ENCODE assay signal across 1 cellular context in the genomic region with DNA sequence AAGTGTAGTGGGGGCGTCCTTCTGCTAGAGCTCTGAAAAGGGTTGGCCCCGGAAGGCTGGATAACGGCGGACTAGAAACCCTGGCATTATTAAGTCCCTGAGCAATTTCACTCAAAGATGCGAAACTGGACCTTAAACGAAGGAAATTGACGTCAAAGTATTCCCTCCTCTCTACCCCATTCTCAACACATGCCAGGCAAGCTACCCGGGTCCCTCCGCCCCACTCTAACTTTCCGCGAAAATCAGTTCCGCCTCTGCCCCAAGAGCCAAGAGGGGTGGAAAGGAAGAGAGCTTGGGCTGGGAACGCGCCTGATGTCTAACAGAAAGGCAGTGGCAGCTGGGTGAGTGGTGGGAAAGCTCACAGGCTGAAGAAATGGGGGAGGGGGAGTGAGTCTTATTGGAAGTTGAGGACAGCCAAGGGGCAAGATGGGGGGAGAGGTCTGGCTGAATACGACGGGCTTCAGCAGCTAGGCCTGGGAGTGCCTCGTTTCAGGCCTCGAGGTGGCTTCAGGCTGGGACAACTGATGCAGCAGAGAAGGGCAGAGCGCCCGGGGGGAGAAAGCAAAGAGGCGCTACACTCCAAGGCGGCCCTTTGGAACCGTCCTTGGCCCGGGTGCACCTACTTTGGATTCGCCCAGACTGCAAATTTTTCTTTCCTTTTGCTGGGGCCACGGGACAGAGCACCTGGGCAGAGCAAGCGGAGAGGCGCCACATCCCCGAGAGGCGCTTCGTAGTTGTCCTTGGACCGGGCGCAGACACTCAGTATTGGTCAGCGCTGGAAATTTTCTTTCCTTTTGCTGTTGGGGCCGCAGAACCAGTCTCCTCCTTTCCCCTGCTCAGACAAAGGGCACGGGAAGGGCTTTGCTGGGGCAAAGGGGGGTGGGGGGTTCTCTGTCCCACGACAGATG.
A peak's percentile ranks its signal among the peaks of the same experiment; 100 is the strongest.
TF ChIP-seq lines count a peak whose summit lies in the region.

No MANE protein-coding gene starts in this region.

TF ChIP-seq in H1, 55 proteins besides CTCF, POLR2A, EP300 and RAD21:
- TF ChIP-seq POU5F1 (IDR thresholded peaks at IDR 0.05; ENCODE audit: low read depth, low read length) (no peak), POLR2AphosphoS5 (IDR thresholded peaks at IDR 0.05; ENCODE audit: low read depth, low read length) (no peak), SUZ12 (IDR thresholded peaks at IDR 0.05; ENCODE audit: low read length) (peak; percentile 77; the same call in 1 of the 2 replicates), CBX8 (IDR thresholded peaks at IDR 0.05; ENCODE audit: borderline replicate concordance, low read depth, low read length) (no peak; the same call in 1 of the 2 replicates), CBX5 (IDR thresholded peaks at IDR 0.05; ENCODE audit: low read depth, low read length) (no peak), SIX5 (IDR thresholded peaks at IDR 0.05; ENCODE audit: low read depth, low read length) (no peak), GTF2F1 (IDR thresholded peaks at IDR 0.05; ENCODE audit: borderline replicate concordance, low read depth, low read length) (no peak), KDM4A (IDR thresholded peaks at IDR 0.05; ENCODE audit: low read depth, low read length, severe bottlenecking) (peak; percentile 35), CREB1 (IDR thresholded peaks at IDR 0.05) (no peak), TAF1 (IDR thresholded peaks at IDR 0.05; ENCODE audit: low read depth, low read length) (no peak), SP1 (IDR thresholded peaks at IDR 0.05; ENCODE audit: low read depth, low read length) (no peak), EGR1 (IDR thresholded peaks at IDR 0.05; ENCODE audit: borderline replicate concordance, low read depth, low read length) (peak; percentile 63; the same call in 1 of the 2 replicates), TEAD4 (IDR thresholded peaks at IDR 0.05; ENCODE audit: low read depth, low read length) (no peak), PHF8 (conservative IDR thresholded peaks at IDR 0.05; ENCODE audit: low read depth, low read length) (peak; percentile 46; the same call in 1 of the 2 replicates), SRF (IDR thresholded peaks at IDR 0.05; ENCODE audit: low read depth, low read length) (no peak), SIN3A (conservative IDR thresholded peaks at IDR 0.05 in 1 of 2, IDR thresholded peaks at IDR 0.05 in 1 of 2; ENCODE audit: low read depth in 1 of 2, low read length in 2 of 2) (peak; percentile 59 to 78; a peak in 2 of 4 replicates), JUND (IDR thresholded peaks at IDR 0.05; ENCODE audit: low read length) (no peak), KDM5A (IDR thresholded peaks at IDR 0.05; ENCODE audit: low read length) (no peak), RBBP5 (IDR thresholded peaks at IDR 0.05; ENCODE audit: borderline replicate concordance, low read depth, low read length) (peak; percentile 98), TBP (IDR thresholded peaks at IDR 0.05; ENCODE audit: low read depth, low read length) (peak; percentile 11; the same call in 1 of the 2 replicates), NRF1 (IDR thresholded peaks at IDR 0.05; ENCODE audit: low read depth, low read length) (no peak), CHD1 (IDR thresholded peaks at IDR 0.05; ENCODE audit: low read depth, low read length) (no peak), CHD2 (IDR thresholded peaks at IDR 0.05; ENCODE audit: low read length) (no peak), RFX5 (IDR thresholded peaks at IDR 0.05; ENCODE audit: borderline replicate concordance, low read depth, low read length) (no peak), BRCA1 (IDR thresholded peaks at IDR 0.05; ENCODE audit: low read depth, low read length) (no peak), EZH2 (IDR thresholded peaks at IDR 0.05; ENCODE audit: low read depth, low read length, severe bottlenecking) (peak; percentile 4), TAF7 (optimal IDR thresholded peaks at IDR 0.05; ENCODE audit: borderline replicate concordance, low read depth, low read length) (no peak), GABPA (IDR thresholded peaks at IDR 0.05; ENCODE audit: borderline replicate concordance, insufficient read depth, low read length) (0 out of 2 replicates have a peak, but pooled peaks have one; percentile 17), SAP30 (IDR thresholded peaks at IDR 0.05; ENCODE audit: insufficient read depth, insufficient replicate concordance, low read length) (peak; percentile 9), HDAC6 (IDR thresholded peaks at IDR 0.05; ENCODE audit: low read depth, low read length) (no peak), YY1 (IDR thresholded peaks at IDR 0.05; ENCODE audit: low read depth, low read length) (no peak; the same call in 1 of the 2 replicates), CEBPB (IDR thresholded peaks at IDR 0.05; ENCODE audit: low read depth, low read length) (no peak), ASH2L (IDR thresholded peaks at IDR 0.05; ENCODE audit: low read length) (no peak), RXRA (IDR thresholded peaks at IDR 0.05; ENCODE audit: insufficient read depth, low read depth, low read length) (no peak), SP4 (IDR thresholded peaks at IDR 0.05; ENCODE audit: low read length) (no peak), SIRT6 (IDR thresholded peaks at IDR 0.05; ENCODE audit: low read length) (no peak), BACH1 (IDR thresholded peaks at IDR 0.05; ENCODE audit: low read length) (no peak), RNF2 (IDR thresholded peaks at IDR 0.05; ENCODE audit: borderline replicate concordance, low read depth, low read length, missing control alignments, poor library complexity, severe bottlenecking) (peak; percentile 23), ZNF274 (IDR thresholded peaks at IDR 0.05; ENCODE audit: borderline replicate concordance, extremely low read depth, low read length) (no peak), NANOG (IDR thresholded peaks at IDR 0.05; ENCODE audit: insufficient read depth, low read depth, low read length, poor library complexity, severe bottlenecking) (no peak), TCF12 (IDR thresholded peaks at IDR 0.05; ENCODE audit: low read depth, low read length) (0 out of 2 replicates have a peak, but pooled peaks have one; percentile 49), FOSL1 (IDR thresholded peaks at IDR 0.05; ENCODE audit: insufficient read depth, low read depth, low read length) (no peak), HDAC2 (IDR thresholded peaks at IDR 0.05; ENCODE audit: borderline replicate concordance in 1 of 2, low read depth in 2 of 2, low read length in 2 of 2) (peak; percentile 57 to 72; a peak in 2 of 4 replicates), JUN (IDR thresholded peaks at IDR 0.05; ENCODE audit: low read depth, low read length) (no peak), CTBP2 (IDR thresholded peaks at IDR 0.05; ENCODE audit: borderline replicate concordance, insufficient read depth, insufficient read length, low read length) (peak; percentile 79), SP2 (IDR thresholded peaks at IDR 0.05; ENCODE audit: low read length) (no peak), BCL11A (IDR thresholded peaks at IDR 0.05; ENCODE audit: low read depth in 2 of 2, low read length in 2 of 2) (no peak), KDM1A (IDR thresholded peaks at IDR 0.05; ENCODE audit: borderline replicate concordance, low read length) (no peak)
- TF ChIP-seq, protein P1, sequence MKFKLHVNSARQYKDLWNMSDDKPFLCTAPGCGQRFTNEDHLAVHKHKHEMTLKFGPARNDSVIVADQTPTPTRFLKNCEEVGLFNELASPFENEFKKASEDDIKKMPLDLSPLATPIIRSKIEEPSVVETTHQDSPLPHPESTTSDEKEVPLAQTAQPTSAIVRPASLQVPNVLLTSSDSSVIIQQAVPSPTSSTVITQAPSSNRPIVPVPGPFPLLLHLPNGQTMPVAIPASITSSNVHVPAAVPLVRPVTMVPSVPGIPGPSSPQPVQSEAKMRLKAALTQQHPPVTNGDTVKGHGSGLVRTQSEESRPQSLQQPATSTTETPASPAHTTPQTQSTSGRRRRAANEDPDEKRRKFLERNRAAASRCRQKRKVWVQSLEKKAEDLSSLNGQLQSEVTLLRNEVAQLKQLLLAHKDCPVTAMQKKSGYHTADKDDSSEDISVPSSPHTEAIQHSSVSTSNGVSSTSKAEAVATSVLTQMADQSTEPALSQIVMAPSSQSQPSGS (IDR thresholded peaks at IDR 0.05; ENCODE audit: low read length) = no peak
- TF ChIP-seq, protein P2, sequence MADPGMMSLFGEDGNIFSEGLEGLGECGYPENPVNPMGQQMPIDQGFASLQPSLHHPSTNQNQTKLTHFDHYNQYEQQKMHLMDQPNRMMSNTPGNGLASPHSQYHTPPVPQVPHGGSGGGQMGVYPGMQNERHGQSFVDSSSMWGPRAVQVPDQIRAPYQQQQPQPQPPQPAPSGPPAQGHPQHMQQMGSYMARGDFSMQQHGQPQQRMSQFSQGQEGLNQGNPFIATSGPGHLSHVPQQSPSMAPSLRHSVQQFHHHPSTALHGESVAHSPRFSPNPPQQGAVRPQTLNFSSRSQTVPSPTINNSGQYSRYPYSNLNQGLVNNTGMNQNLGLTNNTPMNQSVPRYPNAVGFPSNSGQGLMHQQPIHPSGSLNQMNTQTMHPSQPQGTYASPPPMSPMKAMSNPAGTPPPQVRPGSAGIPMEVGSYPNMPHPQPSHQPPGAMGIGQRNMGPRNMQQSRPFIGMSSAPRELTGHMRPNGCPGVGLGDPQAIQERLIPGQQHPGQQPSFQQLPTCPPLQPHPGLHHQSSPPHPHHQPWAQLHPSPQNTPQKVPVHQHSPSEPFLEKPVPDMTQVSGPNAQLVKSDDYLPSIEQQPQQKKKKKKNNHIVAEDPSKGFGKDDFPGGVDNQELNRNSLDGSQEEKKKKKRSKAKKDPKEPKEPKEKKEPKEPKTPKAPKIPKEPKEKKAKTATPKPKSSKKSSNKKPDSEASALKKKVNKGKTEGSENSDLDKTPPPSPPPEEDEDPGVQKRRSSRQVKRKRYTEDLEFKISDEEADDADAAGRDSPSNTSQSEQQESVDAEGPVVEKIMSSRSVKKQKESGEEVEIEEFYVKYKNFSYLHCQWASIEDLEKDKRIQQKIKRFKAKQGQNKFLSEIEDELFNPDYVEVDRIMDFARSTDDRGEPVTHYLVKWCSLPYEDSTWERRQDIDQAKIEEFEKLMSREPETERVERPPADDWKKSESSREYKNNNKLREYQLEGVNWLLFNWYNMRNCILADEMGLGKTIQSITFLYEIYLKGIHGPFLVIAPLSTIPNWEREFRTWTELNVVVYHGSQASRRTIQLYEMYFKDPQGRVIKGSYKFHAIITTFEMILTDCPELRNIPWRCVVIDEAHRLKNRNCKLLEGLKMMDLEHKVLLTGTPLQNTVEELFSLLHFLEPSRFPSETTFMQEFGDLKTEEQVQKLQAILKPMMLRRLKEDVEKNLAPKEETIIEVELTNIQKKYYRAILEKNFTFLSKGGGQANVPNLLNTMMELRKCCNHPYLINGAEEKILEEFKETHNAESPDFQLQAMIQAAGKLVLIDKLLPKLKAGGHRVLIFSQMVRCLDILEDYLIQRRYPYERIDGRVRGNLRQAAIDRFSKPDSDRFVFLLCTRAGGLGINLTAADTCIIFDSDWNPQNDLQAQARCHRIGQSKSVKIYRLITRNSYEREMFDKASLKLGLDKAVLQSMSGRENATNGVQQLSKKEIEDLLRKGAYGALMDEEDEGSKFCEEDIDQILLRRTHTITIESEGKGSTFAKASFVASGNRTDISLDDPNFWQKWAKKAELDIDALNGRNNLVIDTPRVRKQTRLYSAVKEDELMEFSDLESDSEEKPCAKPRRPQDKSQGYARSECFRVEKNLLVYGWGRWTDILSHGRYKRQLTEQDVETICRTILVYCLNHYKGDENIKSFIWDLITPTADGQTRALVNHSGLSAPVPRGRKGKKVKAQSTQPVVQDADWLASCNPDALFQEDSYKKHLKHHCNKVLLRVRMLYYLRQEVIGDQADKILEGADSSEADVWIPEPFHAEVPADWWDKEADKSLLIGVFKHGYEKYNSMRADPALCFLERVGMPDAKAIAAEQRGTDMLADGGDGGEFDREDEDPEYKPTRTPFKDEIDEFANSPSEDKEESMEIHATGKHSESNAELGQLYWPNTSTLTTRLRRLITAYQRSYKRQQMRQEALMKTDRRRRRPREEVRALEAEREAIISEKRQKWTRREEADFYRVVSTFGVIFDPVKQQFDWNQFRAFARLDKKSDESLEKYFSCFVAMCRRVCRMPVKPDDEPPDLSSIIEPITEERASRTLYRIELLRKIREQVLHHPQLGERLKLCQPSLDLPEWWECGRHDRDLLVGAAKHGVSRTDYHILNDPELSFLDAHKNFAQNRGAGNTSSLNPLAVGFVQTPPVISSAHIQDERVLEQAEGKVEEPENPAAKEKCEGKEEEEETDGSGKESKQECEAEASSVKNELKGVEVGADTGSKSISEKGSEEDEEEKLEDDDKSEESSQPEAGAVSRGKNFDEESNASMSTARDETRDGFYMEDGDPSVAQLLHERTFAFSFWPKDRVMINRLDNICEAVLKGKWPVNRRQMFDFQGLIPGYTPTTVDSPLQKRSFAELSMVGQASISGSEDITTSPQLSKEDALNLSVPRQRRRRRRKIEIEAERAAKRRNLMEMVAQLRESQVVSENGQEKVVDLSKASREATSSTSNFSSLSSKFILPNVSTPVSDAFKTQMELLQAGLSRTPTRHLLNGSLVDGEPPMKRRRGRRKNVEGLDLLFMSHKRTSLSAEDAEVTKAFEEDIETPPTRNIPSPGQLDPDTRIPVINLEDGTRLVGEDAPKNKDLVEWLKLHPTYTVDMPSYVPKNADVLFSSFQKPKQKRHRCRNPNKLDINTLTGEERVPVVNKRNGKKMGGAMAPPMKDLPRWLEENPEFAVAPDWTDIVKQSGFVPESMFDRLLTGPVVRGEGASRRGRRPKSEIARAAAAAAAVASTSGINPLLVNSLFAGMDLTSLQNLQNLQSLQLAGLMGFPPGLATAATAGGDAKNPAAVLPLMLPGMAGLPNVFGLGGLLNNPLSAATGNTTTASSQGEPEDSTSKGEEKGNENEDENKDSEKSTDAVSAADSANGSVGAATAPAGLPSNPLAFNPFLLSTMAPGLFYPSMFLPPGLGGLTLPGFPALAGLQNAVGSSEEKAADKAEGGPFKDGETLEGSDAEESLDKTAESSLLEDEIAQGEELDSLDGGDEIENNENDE (IDR thresholded peaks at IDR 0.05; ENCODE audit: insufficient replicate concordance, low read length) = no peak
- TF ChIP-seq, protein P3, sequence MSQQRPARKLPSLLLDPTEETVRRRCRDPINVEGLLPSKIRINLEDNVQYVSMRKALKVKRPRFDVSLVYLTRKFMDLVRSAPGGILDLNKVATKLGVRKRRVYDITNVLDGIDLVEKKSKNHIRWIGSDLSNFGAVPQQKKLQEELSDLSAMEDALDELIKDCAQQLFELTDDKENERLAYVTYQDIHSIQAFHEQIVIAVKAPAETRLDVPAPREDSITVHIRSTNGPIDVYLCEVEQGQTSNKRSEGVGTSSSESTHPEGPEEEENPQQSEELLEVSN (IDR thresholded peaks at IDR 0.05) = peak; percentile 91; the same call in 1 of the 2 replicates
- TF ChIP-seq, protein P4, sequence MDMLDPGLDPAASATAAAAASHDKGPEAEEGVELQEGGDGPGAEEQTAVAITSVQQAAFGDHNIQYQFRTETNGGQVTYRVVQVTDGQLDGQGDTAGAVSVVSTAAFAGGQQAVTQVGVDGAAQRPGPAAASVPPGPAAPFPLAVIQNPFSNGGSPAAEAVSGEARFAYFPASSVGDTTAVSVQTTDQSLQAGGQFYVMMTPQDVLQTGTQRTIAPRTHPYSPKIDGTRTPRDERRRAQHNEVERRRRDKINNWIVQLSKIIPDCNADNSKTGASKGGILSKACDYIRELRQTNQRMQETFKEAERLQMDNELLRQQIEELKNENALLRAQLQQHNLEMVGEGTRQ (IDR thresholded peaks at IDR 0.05; ENCODE audit: low read length) = no peak
- TF ChIP-seq, protein P5, sequence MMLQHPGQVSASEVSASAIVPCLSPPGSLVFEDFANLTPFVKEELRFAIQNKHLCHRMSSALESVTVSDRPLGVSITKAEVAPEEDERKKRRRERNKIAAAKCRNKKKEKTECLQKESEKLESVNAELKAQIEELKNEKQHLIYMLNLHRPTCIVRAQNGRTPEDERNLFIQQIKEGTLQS (IDR thresholded peaks at IDR 0.05; ENCODE audit: insufficient read depth, low read depth, low read length) = no peak
- TF ChIP-seq, protein P6, sequence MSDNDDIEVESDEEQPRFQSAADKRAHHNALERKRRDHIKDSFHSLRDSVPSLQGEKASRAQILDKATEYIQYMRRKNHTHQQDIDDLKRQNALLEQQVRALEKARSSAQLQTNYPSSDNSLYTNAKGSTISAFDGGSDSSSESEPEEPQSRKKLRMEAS (IDR thresholded peaks at IDR 0.05) = peak; percentile 46
